ENCODE assay signal across 15 cellular contexts in genomic region chr10:132638130-132638515, GRCh38.
DNase-seq lines count a peak whose midpoint lies in the region; ATAC-seq and TF ChIP-seq lines count a peak whose summit lies in the region.
"Had no signal": no experiment of that assay in that cellular context is flagged by ENCODE, and none has a peak within 500 bp of the region (broad histone marks: within the 10 kb centered on the region; RNA-seq: fewer than 3 reads in every experiment).

No MANE protein-coding gene starts in this region.

- POLR2A ChIA-PET in SK-N-SH (lab: Yijun Ruan, JAX): no interaction called here

- H3K27ac ChIP-seq in SK-N-SH (ENCODE audit: low read depth in 2 of 2, low read length in 1 of 2): no peak overlapping the region
- no peak overlapping the region for H3K27ac ChIP-seq in heart right ventricle
- peak overlapping the region; percentile 88 to 98 (median 96) for H3K27ac ChIP-seq in sigmoid colon
- H3K27ac ChIP-seq: KMS-11 had no signal

- no peaks in the 10 kb centered on the region for H3F3A ChIP-seq in SK-N-SH (replicated peaks; ENCODE audit: insufficient read depth)

- ATAC-seq in GM18867 (IDR thresholded peaks at IDR 0.05; ENCODE audit: unreplicated experiment) (peak; percentile 12), heart right ventricle (peak in 7 of 8 donors; percentile 22 to 44 (median 39)), HG03108 (IDR thresholded peaks at IDR 0.05; ENCODE audit: unreplicated experiment) (no peak)

- H3K9me2 ChIP-seq in SK-N-SH: no peaks in the 10 kb centered on the region

- intact Hi-C loops in heart right ventricle (cut with DNase I): loop anchor here in 7 of 10 donors (1.0 to 10.0 kb wide), 9 partner anchors 101 to 246 kb away; partner anchors contain the start of genes PWWP2B (in 3 of the 7) and INPP5A (in 1 of the 7)
- intact Hi-C loops in sigmoid colon (cut with DNase I): no loop called here

- H2AFZ ChIP-seq in SK-N-SH (ENCODE audit: low read depth): no peak overlapping the region
- H2AFZ ChIP-seq: GM23338 had no signal

- no peak overlapping the region for H3K9ac ChIP-seq in SK-N-SH
- H3K9ac ChIP-seq: KMS-11 had no signal

- CTCF ChIA-PET in SK-N-SH (lab: Yijun Ruan, JAX): interaction anchor here (0.8 to 2.7 kb wide), 9 partner anchors 9 to 415 kb away, joined by 3 to 15 read pairs (median 4); no protein-coding TSS in a partner anchor

- peaks cover 0 to 4% of the 10 kb centered on the region in 2 experiments; a peak in 1 of 4 replicates for H3K4me1 ChIP-seq in SK-N-SH (ENCODE audit: control insufficient read depth in 1 of 2, insufficient read depth in 2 of 2, low read depth in 1 of 2, low read length in 1 of 2)
- H3K4me1 ChIP-seq in heart right ventricle: peaks cover 16 to 67% (median 31%) of the 10 kb centered on the region in 9 donors
- H3K4me1 ChIP-seq in sigmoid colon: peaks cover 0 to 78% (median 70%) of the 10 kb centered on the region in 4 donors

- H3K4me2 ChIP-seq in SK-N-SH: peak overlapping the region; percentile 36; the same call in 1 of the 2 replicates
- H3K4me2 ChIP-seq: GM23338 had no signal

- TF ChIP-seq CTCF in SK-N-SH (IDR thresholded peaks at IDR 0.05): no peak
- TF ChIP-seq CTCF in heart right ventricle (IDR thresholded peaks at IDR 0.05): peak in 1 of 9 donors; percentile 27
- TF ChIP-seq CTCF in sigmoid colon (IDR thresholded peaks at IDR 0.05): no peak
- no peak for TF ChIP-seq CTCF in GM10266 (IDR thresholded peaks at IDR 0.05; ENCODE audit: control insufficient read depth, insufficient read depth, low read depth, missing control alignments)

- H4K20me1 ChIP-seq in SK-N-SH (ENCODE audit: insufficient read depth): peaks cover 10% of the 10 kb centered on the region; the same call in 1 of the 2 replicates

- no peak for TF ChIP-seq RAD21 in SK-N-SH (IDR thresholded peaks at IDR 0.05; ENCODE audit: low read length)

- H3K36me3 ChIP-seq in SK-N-SH (replicated peaks in 1 of 2; ENCODE audit: control insufficient read depth in 1 of 2, insufficient read depth in 2 of 2, low read length in 1 of 2) (no peaks in the 10 kb centered on the region), heart right ventricle (no peaks in the 10 kb centered on the region), sigmoid colon (no peaks in the 10 kb centered on the region)
- H3K36me3 ChIP-seq: transverse colon had no signal

- DNase-seq in SK-N-SH: no peak
- DNase-seq in heart right ventricle: no peak
- DNase-seq in sigmoid colon: peak; percentile 59
- no peak for DNase-seq in NCI-H226
- DNase-seq in GM10266 (ENCODE audit: extremely low spot score): no peak
- DNase-seq in activated CD4-positive, alpha-beta T cell treated with anti-CD3 and anti-CD28 coated beads, Interleukin-2, amount 50 U/mL, for 4 hours: no peak
- DNase-seq: activated CD4-positive, alpha-beta T cell treated with anti-CD3 and anti-CD28 coated beads for 48 hours; activated T-cell treated with anti-CD3 and anti-CD28 coated beads, Interleukin-2, amount 50 U/mL, for 1 hour; NCI-H1417 treated with DMSO at 0.1 percent for 48 hours; NCI-H446 treated with DMSO at 0.1 percent for 48 hours; transverse colon had no signal

- 58% methylated on average over 8 of the region's 8 CpGs for WGBS in SK-N-SH (ENCODE audit: low lambda C conversion rate)
- 58 to 72% methylated on average over 8 of the region's 8 CpGs for WGBS in heart right ventricle, 2 donors
- WGBS in sigmoid colon, 2 donors: 72 to 79% methylated on average over 8 of the region's 8 CpGs

- no peak for TF ChIP-seq POLR2A in sigmoid colon (IDR thresholded peaks at IDR 0.05)

- H3K9me3 ChIP-seq in SK-N-SH (no peaks in the 10 kb centered on the region), heart right ventricle (no peaks in the 10 kb centered on the region), sigmoid colon (no peaks in the 10 kb centered on the region)
- H3K9me3 ChIP-seq: transverse colon had no signal

- H3K4me3 ChIP-seq in SK-N-SH (ENCODE audit: low read depth in 2 of 2, low read length in 1 of 2) (no peak overlapping the region), heart right ventricle (no peak overlapping the region), sigmoid colon (no peak overlapping the region)
- H3K4me3 ChIP-seq: GM23338, transverse colon had no signal

- H3K27me3 ChIP-seq in SK-N-SH (ENCODE audit: insufficient read depth) (no peaks in the 10 kb centered on the region), heart right ventricle (no peaks in the 10 kb centered on the region), sigmoid colon (no peaks in the 10 kb centered on the region)
- H3K27me3 ChIP-seq: transverse colon had no signal

- TF ChIP-seq EP300 in SK-N-SH (IDR thresholded peaks at IDR 0.05; ENCODE audit: borderline replicate concordance in 1 of 2, low read depth in 1 of 2, low read length in 1 of 2): no peak
- no peak for TF ChIP-seq EP300 in sigmoid colon (IDR thresholded peaks at IDR 0.05)

- H3K79me2 ChIP-seq in SK-N-SH (ENCODE audit: insufficient read depth): peaks cover 20% of the 10 kb centered on the region

TF ChIP-seq in SK-N-SH, 30 proteins besides CTCF, POLR2A, EP300 and RAD21:
- TF ChIP-seq ELF1 (IDR thresholded peaks at IDR 0.05) (no peak), FOXM1 (IDR thresholded peaks at IDR 0.05; ENCODE audit: low read depth) (no peak), RCOR1 (IDR thresholded peaks at IDR 0.05; ENCODE audit: low read length) (no peak), TAF1 (IDR thresholded peaks at IDR 0.05; ENCODE audit: borderline replicate concordance, low read depth, low read length) (no peak), GABPA (IDR thresholded peaks at IDR 0.05; ENCODE audit: low read depth) (no peak), GATA2 (CRISPR knock-in tag; IDR thresholded peaks at IDR 0.05) (no peak), TEAD4 (IDR thresholded peaks at IDR 0.05; ENCODE audit: borderline replicate concordance, insufficient read depth) (no peak), USF1 (IDR thresholded peaks at IDR 0.05; ENCODE audit: borderline replicate concordance, low read depth) (no peak), NRF1 (IDR thresholded peaks at IDR 0.05; ENCODE audit: low read depth, low read length) (no peak), YY1 (IDR thresholded peaks at IDR 0.05; ENCODE audit: low read depth) (no peak), SMC3 (IDR thresholded peaks at IDR 0.05; ENCODE audit: low read depth, low read length) (no peak), MEF2A (IDR thresholded peaks at IDR 0.05; ENCODE audit: borderline replicate concordance, low read depth) (no peak), TCF12 (IDR thresholded peaks at IDR 0.05) (no peak), USF2 (IDR thresholded peaks at IDR 0.05; ENCODE audit: borderline replicate concordance, low read depth, low read length) (no peak), ZBTB33 (IDR thresholded peaks at IDR 0.05; ENCODE audit: borderline replicate concordance, low read depth) (no peak), FOSL2 (IDR thresholded peaks at IDR 0.05; ENCODE audit: borderline replicate concordance, low read depth) (no peak), SIN3A (IDR thresholded peaks at IDR 0.05; ENCODE audit: borderline replicate concordance, low read depth, low read length) (no peak)

Comparison
In these comparisons a context has a peak if more than half of its experiments do, and no peak if none do; other contexts are left out.
1. H3K27ac ChIP-seq: peak in sigmoid colon (4 of 4); none in SK-N-SH (0 of 2) and heart right ventricle (0 of 10).